In the genomic region with DNA sequence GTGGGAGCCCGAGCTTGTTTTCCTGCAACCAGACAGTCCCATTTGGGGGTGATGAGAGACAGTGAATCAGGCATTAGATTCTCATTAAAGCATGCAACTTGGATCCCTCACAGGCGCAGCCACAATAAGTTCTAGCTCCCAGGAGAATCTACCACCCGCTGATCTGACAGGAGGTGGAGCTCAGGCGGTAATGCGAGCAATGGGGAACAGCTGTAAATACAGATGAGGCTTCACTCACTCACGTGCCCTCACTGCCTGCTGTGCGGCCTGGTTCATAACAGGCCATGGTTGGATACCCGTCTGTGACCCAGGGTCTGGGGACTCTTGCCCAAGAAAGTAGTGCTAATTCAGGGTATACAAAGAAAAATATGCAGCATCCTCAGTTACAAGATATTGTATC, we compare ENCODE assay signal across 23 cellular contexts.
"Had no signal": no experiment of that assay in that cellular context is flagged by ENCODE, and none has a peak within 500 bp of the region (broad histone marks: within the 10 kb centered on the region; RNA-seq: fewer than 3 reads in every experiment).

No MANE protein-coding gene starts in this region.

- ATAC-seq: activated CD8-positive, alpha-beta T cell treated with anti-CD3 and anti-CD28 coated beads, Interleukin-2, amount 10 ng/mL, durations not matched to agents 7 days and 5 days; body of pancreas; gastrocnemius medialis; heart right ventricle; left lung; natural killer cell treated with Interleukin-12 subunit alpha and Interleukin-12 subunit beta and Interleukin-15 and Interleukin-18, amount 100 ng/mL, for 72 hours; right cardiac atrium had no signal

- H3K27me3 Mint-ChIP-seq: activated B cell treated with CpG ODN at 0.5 μM for 24 hours; activated CD4-positive, alpha-beta T cell treated with anti-CD3 and anti-CD28 coated beads, Interleukin-2, amount 10 ng/mL, durations not matched to agents 24 days and 14 days; activated naive CD8-positive, alpha-beta T cell; memory B cell; natural killer cell treated with Interleukin-12 subunit alpha and Interleukin-12 subunit beta and Interleukin-15 and Interleukin-18, amount 100 ng/mL, for 72 hours; stimulated activated naive CD8-positive, alpha-beta T cell treated with anti-CD3 and anti-CD28 coated beads, Interleukin-15, Interleukin-2, amounts not matched to agents 100 ng/mL and 50 ng/mL, for 24 hours had no signal

- H3K27ac ChIP-seq: body of pancreas, gastrocnemius medialis, heart right ventricle, left lung, prostate gland, suprapubic skin had no signal

- H3K27ac Mint-ChIP-seq: activated B cell treated with CpG ODN at 0.5 μM for 24 hours; activated CD4-positive, alpha-beta T cell treated with anti-CD3 and anti-CD28 coated beads, Interleukin-2, amount 10 ng/mL, durations not matched to agents 24 days and 14 days; activated CD8-positive, alpha-beta T cell treated with anti-CD3 and anti-CD28 coated beads, Interleukin-2, amount 10 ng/mL, durations not matched to agents 7 days and 5 days; activated naive CD8-positive, alpha-beta T cell; memory B cell; natural killer cell treated with Interleukin-12 subunit alpha and Interleukin-12 subunit beta and Interleukin-15 and Interleukin-18, amount 100 ng/mL, for 72 hours; stimulated activated naive CD8-positive, alpha-beta T cell treated with anti-CD3 and anti-CD28 coated beads, Interleukin-15, Interleukin-2, amounts not matched to agents 100 ng/mL and 50 ng/mL, for 24 hours had no signal

- H3K36me3 ChIP-seq: gastrocnemius medialis, heart right ventricle, left lung, prostate gland, suprapubic skin had no signal

- DNase-seq: activated B cell treated with CpG ODN at 0.5 μM for 24 hours; activated CD4-positive, alpha-beta T cell treated with anti-CD3 and anti-CD28 coated beads, Interleukin-2, amount 10 ng/mL, durations not matched to agents 24 days and 14 days; activated CD8-positive, alpha-beta memory T cell treated with anti-CD3 and anti-CD28 coated beads, Interleukin-2, amount 50 U/mL, for 4 hours; activated CD8-positive, alpha-beta T cell treated with anti-CD3 and anti-CD28 coated beads, Interleukin-2, amount 10 ng/mL, durations not matched to agents 7 days and 5 days; activated gamma-delta T cell treated with Interleukin-2 at 50 U/mL for 16 hours; activated T-cell treated with anti-CD3 and anti-CD28 coated beads, Interleukin-2, amount 50 U/mL, for 48 hours; amniotic stem cell; body of pancreas; effector CD8-positive, alpha-beta T cell; gastrocnemius medialis; heart right ventricle; left lung; occipital lobe; right cardiac atrium; small intestine; SW 1271; trophoblast cell had no signal

- H3K9me3 Mint-ChIP-seq: activated B cell treated with CpG ODN at 0.5 μM for 24 hours had no signal

- H3K4me3 ChIP-seq: body of pancreas, gastrocnemius medialis, heart right ventricle, left lung, prostate gland, suprapubic skin had no signal

- H3K4me1 ChIP-seq: body of pancreas, gastrocnemius medialis, heart right ventricle, left lung, prostate gland, suprapubic skin had no signal

- H3K4me3 Mint-ChIP-seq: activated B cell treated with CpG ODN at 0.5 μM for 24 hours; activated CD4-positive, alpha-beta T cell treated with anti-CD3 and anti-CD28 coated beads, Interleukin-2, amount 10 ng/mL, durations not matched to agents 24 days and 14 days; activated CD8-positive, alpha-beta T cell treated with anti-CD3 and anti-CD28 coated beads, Interleukin-2, amount 10 ng/mL, durations not matched to agents 7 days and 5 days; activated naive CD8-positive, alpha-beta T cell; memory B cell; natural killer cell treated with Interleukin-12 subunit alpha and Interleukin-12 subunit beta and Interleukin-15 and Interleukin-18, amount 100 ng/mL, for 72 hours; stimulated activated naive CD8-positive, alpha-beta T cell treated with anti-CD3 and anti-CD28 coated beads, Interleukin-15, Interleukin-2, amounts not matched to agents 100 ng/mL and 50 ng/mL, for 24 hours had no signal

- H3K27me3 ChIP-seq: body of pancreas, gastrocnemius medialis, heart right ventricle, left lung, suprapubic skin had no signal

- H3K36me3 Mint-ChIP-seq: activated naive CD8-positive, alpha-beta T cell; memory B cell; natural killer cell treated with Interleukin-12 subunit alpha and Interleukin-12 subunit beta and Interleukin-15 and Interleukin-18, amount 100 ng/mL, for 72 hours had no signal

- H3K4me1 Mint-ChIP-seq: activated B cell treated with CpG ODN at 0.5 μM for 24 hours; activated CD4-positive, alpha-beta T cell treated with anti-CD3 and anti-CD28 coated beads, Interleukin-2, amount 10 ng/mL, durations not matched to agents 24 days and 14 days; memory B cell had no signal

- H3K9me3 ChIP-seq: body of pancreas, gastrocnemius medialis, prostate gland, suprapubic skin had no signal
